ENCODE assay signal across 10 cellular contexts in genomic region chr4:182145360-182145905, GRCh38.
DNase-seq lines count a peak whose midpoint lies in the region; ATAC-seq and TF ChIP-seq lines count a peak whose summit lies in the region.
"Had no signal": no experiment of that assay in that cellular context is flagged by ENCODE, and none has a peak within 500 bp of the region (broad histone marks: within the 10 kb centered on the region; RNA-seq: fewer than 3 reads in every experiment).

No MANE protein-coding gene starts in this region.

- TF ChIP-seq CTCF in cardiac fibroblast (IDR thresholded peaks at IDR 0.05; ENCODE audit: low read depth, low read length) = no peak
- no peak for TF ChIP-seq CTCF in nephron progenitor cell (IDR thresholded peaks at IDR 0.05)

- H3K36me3 ChIP-seq in CD8-positive, alpha-beta memory T cell (ENCODE audit: insufficient read depth, low read length) = no peaks in the 10 kb centered on the region
- no peaks in the 10 kb centered on the region for H3K36me3 ChIP-seq in HUES64 (ENCODE audit: insufficient read depth, low read length)

- peaks cover 0 to 6% (median 1%) of the 10 kb centered on the region in 3 donors for H3K36me3 Mint-ChIP-seq in CD8-positive, alpha-beta memory T cell
- H3K36me3 Mint-ChIP-seq in nephron progenitor cell (ENCODE audit: low read depth) = no peaks in the 10 kb centered on the region

- peaks cover 11 to 17% (median 16%) of the 10 kb centered on the region in 3 donors for H3K4me1 Mint-ChIP-seq in CD8-positive, alpha-beta memory T cell
- H3K4me1 Mint-ChIP-seq in nephron progenitor cell = peaks cover 59% of the 10 kb centered on the region

- peak overlapping the region in 6 of 7 donors; percentile 37 to 86 (median 54) for H3K4me3 Mint-ChIP-seq in CD8-positive, alpha-beta memory T cell
- peak overlapping the region; percentile 98 for H3K4me3 Mint-ChIP-seq in nephron progenitor cell

- H3K9me3 ChIP-seq in CD8-positive, alpha-beta memory T cell (ENCODE audit: low read length) = no peaks in the 10 kb centered on the region
- H3K9me3 ChIP-seq in HUES64 (ENCODE audit: insufficient read depth, low read depth, low read length) = no peaks in the 10 kb centered on the region

- peaks cover 0 to 15% (median 4%) of the 10 kb centered on the region in 5 donors for H3K9me3 Mint-ChIP-seq in CD8-positive, alpha-beta memory T cell
- H3K9me3 Mint-ChIP-seq in nephron progenitor cell = no peaks in the 10 kb centered on the region

- peak overlapping the region; percentile 83 for H3K9ac ChIP-seq in HUES64 (ENCODE audit: low read depth, low read length)

- ATAC-seq in HG02678 (IDR thresholded peaks at IDR 0.05; ENCODE audit: unreplicated experiment) (no peak), GM19023 (IDR thresholded peaks at IDR 0.05; ENCODE audit: unreplicated experiment) (no peak)

- H3K4me3 ChIP-seq in CD8-positive, alpha-beta memory T cell (ENCODE audit: low read length) = no peak overlapping the region
- H3K4me3 ChIP-seq in HUES64 (ENCODE audit: low read length) = peak overlapping the region; percentile 89
- H3K4me3 ChIP-seq in cardiac fibroblast (replicated peaks in 1 of 2; ENCODE audit: low read depth in 2 of 2, low read length in 2 of 2) = peak overlapping the region; percentile 46 to 55

- H3K4me1 ChIP-seq in CD8-positive, alpha-beta memory T cell (ENCODE audit: insufficient read depth, low read length) = no peaks in the 10 kb centered on the region
- H3K4me1 ChIP-seq in HUES64 (ENCODE audit: insufficient read depth, low read length) = peaks cover 61% of the 10 kb centered on the region

- H3K27ac ChIP-seq in CD8-positive, alpha-beta memory T cell (ENCODE audit: low read depth, low read length) = no peak overlapping the region
- peak overlapping the region; percentile 95; the same call in 1 of the 2 replicates for H3K27ac ChIP-seq in HUES64 (ENCODE audit: low read depth, low read length)

- POLR2A ChIA-PET in CD8-positive, alpha-beta memory T cell (lab: Charles Lee) = interaction anchor here (0.7 kb wide), 1 partner anchor 23 kb away, joined by 4 read pairs; no protein-coding TSS in a partner anchor

- whole genome bisulfite sequencing in HUES64 = under 1% methylated on average over 11 of the region's 11 CpGs

- DNase-seq in CD8-positive, alpha-beta memory T cell = no peak
- DNase-seq in cardiac fibroblast (ENCODE audit: low read depth in 2 of 2) = no peak
- DNase-seq in nephron progenitor cell = peak; percentile 10
- DNase-seq in globus pallidus (ENCODE audit: low spot score) = no peak
- DNase-seq in HK-2 (ENCODE audit: unreplicated experiment) = no peak
- DNase-seq: activated gamma-delta T cell, NCI-H1436 treated with DMSO at 0.1 percent for 48 hours had no signal

- H3K27ac Mint-ChIP-seq in CD8-positive, alpha-beta memory T cell = peak overlapping the region in 1 of 8 donors; percentile 3
- H3K27ac Mint-ChIP-seq in nephron progenitor cell = peak overlapping the region; percentile 96

- H3K27me3 ChIP-seq in CD8-positive, alpha-beta memory T cell (ENCODE audit: insufficient read depth, low read length, poor library complexity, severe bottlenecking) = peaks cover 10% of the 10 kb centered on the region
- H3K27me3 ChIP-seq in HUES64 (ENCODE audit: insufficient read depth, low read length) = peaks cover 22% of the 10 kb centered on the region

- H3K27me3 Mint-ChIP-seq in CD8-positive, alpha-beta memory T cell = peaks cover 43 to 60% of the 10 kb centered on the region in 2 donors
- peaks cover 24% of the 10 kb centered on the region for H3K27me3 Mint-ChIP-seq in nephron progenitor cell (ENCODE audit: low read depth, poor library complexity)

- CTCF ChIA-PET in CD8-positive, alpha-beta memory T cell (lab: Charles Lee) = no interaction called here
